Comparison of ENCODE assay signal across 9 cellular contexts in genomic region chr18:11872479-11873136, GRCh38. TPM values are rescaled to one million over a fixed set of nuclear protein-coding genes. Genes with fewer than 3 reads are reported as not detected.
DNase-seq lines count a peak whose midpoint lies in the region; ATAC-seq and TF ChIP-seq lines count a peak whose summit lies in the region.
"Had no signal": no experiment of that assay in that cellular context is flagged by ENCODE, and none has a peak within 500 bp of the region (broad histone marks: within the 10 kb centered on the region; RNA-seq: fewer than 3 reads in every experiment).

No MANE protein-coding gene starts in this region.

- BruUV-seq in HCT116 (replicated peaks; lab: Mats Ljungman, UMichigan): no TSS peak

- H4K20me1 ChIP-seq in HCT116 (ENCODE audit: insufficient read depth): no peaks in the 10 kb centered on the region

- H3K4me3 ChIP-seq in HCT116 (replicated peaks in 1 of 2; ENCODE audit: low read depth in 1 of 2, low read length in 2 of 2) (no peak overlapping the region), left ventricle myocardium inferior (no peak overlapping the region)

- peak; percentile 24 for DNase-seq in COLO668 (lab: John Stamatoyannopoulos, UW; ENCODE audit: unreplicated experiment)
- peak; percentile 36 for DNase-seq in HCT116 (ENCODE audit: low read depth, low spot score)
- peak; percentile 45 for DNase-seq in SHP77 treated with DMSO at 0.1 percent for 48 hours (lab: John Stamatoyannopoulos, UW)
- DNase-seq in left ventricle myocardium inferior: no peak
- no peak for DNase-seq in NCI-H446 (lab: John Stamatoyannopoulos, UW)
- no peak for DNase-seq in activated gamma-delta T cell (lab: John Stamatoyannopoulos, UW)
- no peak for DNase-seq in HK-2 (ENCODE audit: unreplicated experiment)

- no peak for TF ChIP-seq POLR2A in HCT116 (IDR thresholded peaks at IDR 0.05; ENCODE audit: borderline replicate concordance, extremely low read depth, insufficient read depth, insufficient read length)

- intact Hi-C loops in HCT116 (cut with micrococcal nuclease): loop anchor here (1.0 kb wide), 2 partner anchors 139 to 217 kb away; no protein-coding TSS in a partner anchor
- intact Hi-C loops in left ventricle myocardium inferior (cut with micrococcal nuclease): loop anchor here (10.0 kb wide), 1 partner anchor 138 kb away; no protein-coding TSS in a partner anchor

- TF ChIP-seq CTCF in HCT116 (IDR thresholded peaks at IDR 0.05 in 2 of 3, conservative IDR thresholded peaks at IDR 0.05 in 1 of 3; ENCODE audit: borderline replicate concordance in 1 of 3, insufficient read depth in 1 of 3, low read depth in 2 of 3, low read length in 2 of 3): peak; percentile 58 to 69 (median 62)
- peak; percentile 63 for TF ChIP-seq CTCF in left ventricle myocardium inferior (IDR thresholded peaks at IDR 0.05; ENCODE audit: borderline replicate concordance)

- CTCF ChIA-PET in HCT116 (lab: Charles Lee): interaction anchor here (1.0 to 2.0 kb wide), 4 partner anchors 12 to 218 kb away, joined by 3 to 5 read pairs (median 4); no protein-coding TSS in a partner anchor

- no peaks in the 10 kb centered on the region for H3K79me2 ChIP-seq in HCT116 (ENCODE audit: insufficient read depth, low read length)

- H3K27me3 ChIP-seq in HCT116 (ENCODE audit: insufficient read depth, low read length): no peaks in the 10 kb centered on the region
- no peaks in the 10 kb centered on the region for H3K27me3 ChIP-seq in left ventricle myocardium inferior (ENCODE audit: low read depth)

- TF ChIP-seq RAD21 in HCT116 (IDR thresholded peaks at IDR 0.05; ENCODE audit: low read depth): peak; percentile 88

- no peaks in the 10 kb centered on the region for H3K9me2 ChIP-seq in HCT116 (ENCODE audit: insufficient read depth)

- no peak overlapping the region for H3K9ac ChIP-seq in HCT116 (ENCODE audit: low read length)

- H2AFZ ChIP-seq in HCT116 (ENCODE audit: low read depth, low read length, poor library complexity, severe bottlenecking): no peak overlapping the region

- H3K9me3 ChIP-seq in HCT116 (ENCODE audit: control insufficient read depth in 1 of 2, insufficient read depth in 1 of 2, low read depth in 1 of 2, low read length in 2 of 2) (peaks cover 0 to 3% of the 10 kb centered on the region in 2 experiments; a peak in 1 of 4 replicates), left ventricle myocardium inferior (replicated peaks) (peaks cover 5% of the 10 kb centered on the region)

- H3K27ac ChIP-seq in HCT116 (ENCODE audit: low read depth, low read length) (no peak overlapping the region), left ventricle myocardium inferior (replicated peaks) (peak overlapping the region; percentile 68)
- H3K27ac ChIP-seq: epithelial cell of prostate had no signal

- POLR2A ChIA-PET in HCT116 (lab: Charles Lee): no interaction called here

- no peak overlapping the region for H3K4me2 ChIP-seq in HCT116 (ENCODE audit: low read length)

- ATAC-seq in HCT116 (peak; percentile 94), HG03108 (IDR thresholded peaks at IDR 0.05; ENCODE audit: unreplicated experiment) (no peak)

- peaks cover 0 to 4% of the 10 kb centered on the region in 2 experiments; a peak in 1 of 4 replicates for H3K4me1 ChIP-seq in HCT116 (ENCODE audit: control insufficient read depth in 1 of 2, insufficient read depth in 2 of 2, low read length in 2 of 2)
- no peaks in the 10 kb centered on the region for H3K4me1 ChIP-seq in left ventricle myocardium inferior

- H3K36me3 ChIP-seq in HCT116 (ENCODE audit: control insufficient read depth in 1 of 2, insufficient read depth in 2 of 2, low read length in 2 of 2) (no peaks in the 10 kb centered on the region), left ventricle myocardium inferior (no peaks in the 10 kb centered on the region)

- RAD21 ChIA-PET in HCT116 (lab: Charles Lee; ENCODE audit: low non-redundant PET in 1 of 2, low total read pairs in 2 of 2, uncharacterized antibody in 2 of 2, unreplicated experiment in 2 of 2): no interaction called here

TF ChIP-seq in HCT116, 20 proteins besides CTCF, POLR2A, EP300 and RAD21:
- TF ChIP-seq CBX3 (IDR thresholded peaks at IDR 0.05; ENCODE audit: low read depth): no peak
- no peak for TF ChIP-seq FOSL1 (IDR thresholded peaks at IDR 0.05; ENCODE audit: low read depth)
- TF ChIP-seq EZH2phosphoT487 (IDR thresholded peaks at IDR 0.05; ENCODE audit: borderline replicate concordance): no peak
- TF ChIP-seq SRF (IDR thresholded peaks at IDR 0.05; ENCODE audit: low read depth): no peak
- TF ChIP-seq JUND (IDR thresholded peaks at IDR 0.05): no peak
- TF ChIP-seq SP1 (IDR thresholded peaks at IDR 0.05; ENCODE audit: low read depth): no peak

RNA-seq across cellular contexts. Expression of gene CHMP1B, which starts 21.4 kb away (rescaled TPM):
- total RNA-seq in HCT116 (2021; ENCODE audit: unreplicated experiment): 30.3 TPM
- polyA plus RNA-seq in HCT116 (2012): 31.1 and 43.8 TPM in 2 replicates
- 30.4 TPM for total RNA-seq in left ventricle myocardium inferior

RNA-seq across cellular contexts. Expression of gene MPPE1, which starts 35.5 kb away (rescaled TPM):
- total RNA-seq in HCT116 (2021; ENCODE audit: unreplicated experiment) (21.4 TPM), left ventricle myocardium inferior (35.2 TPM)
- 12.1 and 12.4 TPM in 2 replicates for polyA plus RNA-seq in HCT116 (2012)

Comparison
In these comparisons a context has a peak if more than half of its experiments do, and no peak if none do; other contexts are left out.
1. DNase-seq: peak in COLO668 (single experiment), HCT116 (single experiment) and SHP77 treated with DMSO at 0.1 percent for 48 hours (single experiment); none in left ventricle myocardium inferior (single experiment), NCI-H446 (0 of 2), activated gamma-delta T cell (single experiment) and HK-2 (single experiment).